29 cellular contexts compared by ENCODE assay signal in the genomic region with DNA sequence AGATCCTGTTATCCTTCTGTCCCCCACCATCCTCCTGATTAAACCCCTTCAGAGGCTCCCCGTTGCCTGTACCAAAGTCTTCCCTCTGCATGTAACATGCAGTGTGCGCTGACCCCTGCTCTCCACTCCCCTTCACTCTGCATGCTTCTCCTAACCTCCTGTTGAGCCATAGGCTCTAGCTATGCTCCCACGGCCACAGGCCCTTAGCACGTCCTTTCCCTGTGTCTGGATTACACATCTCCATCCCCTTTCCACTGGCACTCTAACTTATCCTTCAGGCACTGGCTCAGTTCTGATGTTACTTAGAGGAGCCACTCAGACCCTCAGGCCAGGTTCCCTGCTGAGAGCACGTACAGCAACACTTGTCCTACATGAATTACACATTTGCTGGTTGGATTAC. TPM values are rescaled to one million over a fixed set of nuclear protein-coding genes. Genes with fewer than 3 reads are reported as not detected.
"Had no signal": no experiment of that assay in that cellular context is flagged by ENCODE, and none has a peak within 500 bp of the region (broad histone marks: within the 10 kb centered on the region; RNA-seq: fewer than 3 reads in every experiment).

No MANE protein-coding gene starts in this region.

- H3K36me3 Mint-ChIP-seq: activated CD4-positive, alpha-beta memory T cell treated with anti-CD3 and anti-CD28 coated beads for 36 hours had no signal

- H3K27ac ChIP-seq: breast epithelium, RWPE1, SJSA1 had no signal

- H3K27ac Mint-ChIP-seq: activated CD4-positive, alpha-beta memory T cell treated with anti-CD3 and anti-CD28 coated beads for 36 hours; activated CD4-positive, alpha-beta T cell treated with anti-CD3 and anti-CD28 coated beads, Interleukin-2, amount 10 ng/mL, durations not matched to agents 7 days and 5 days; activated T-cell treated with anti-CD3 and anti-CD28 coated beads, Interleukin-2, amount 50 U/mL, for 72 hours; activated T-helper 2 cell treated with anti-CD3 and anti-CD28 coated beads, Interferon-gamma antibody, Interleukin-2, Interleukin-4, amounts not matched to agents 10 μg/mL and 5 μg/mL and 100 μg/mL, durations not matched to agents 14 hours and 24 hours and 36 hours had no signal

- H3K9me3 Mint-ChIP-seq: activated CD4-positive, alpha-beta memory T cell treated with anti-CD3 and anti-CD28 coated beads for 36 hours; activated CD4-positive, alpha-beta T cell treated with anti-CD3 and anti-CD28 coated beads, Interleukin-2, amount 10 ng/mL, durations not matched to agents 7 days and 5 days; activated T-cell treated with anti-CD3 and anti-CD28 coated beads, Interleukin-2, amount 50 U/mL, for 72 hours; activated T-helper 2 cell treated with anti-CD3 and anti-CD28 coated beads, Interferon-gamma antibody, Interleukin-2, Interleukin-4, amounts not matched to agents 10 μg/mL and 5 μg/mL and 100 μg/mL, durations not matched to agents 14 hours and 24 hours and 36 hours had no signal

- ATAC-seq: activated T-cell treated with anti-CD3 and anti-CD28 coated beads, Interleukin-2, amount 50 U/mL, for 72 hours; Panc1; SK-N-SH treated with all-trans-retinoic acid at 6 μM for 48 hours had no signal

- H3K4me3 ChIP-seq: breast epithelium, SJSA1 had no signal

- H3K36me3 ChIP-seq: breast epithelium, SJSA1 had no signal

- H3K27me3 Mint-ChIP-seq: activated CD4-positive, alpha-beta memory T cell treated with anti-CD3 and anti-CD28 coated beads for 36 hours had no signal

- H3K4me3 Mint-ChIP-seq: activated CD4-positive, alpha-beta memory T cell treated with anti-CD3 and anti-CD28 coated beads for 36 hours; activated CD4-positive, alpha-beta T cell treated with anti-CD3 and anti-CD28 coated beads, Interleukin-2, amount 10 ng/mL, durations not matched to agents 7 days and 5 days; activated T-cell treated with anti-CD3 and anti-CD28 coated beads, Interleukin-2, amount 50 U/mL, for 72 hours had no signal

- H3K9me3 ChIP-seq: breast epithelium, SJSA1 had no signal

- H3K27me3 ChIP-seq: breast epithelium, SJSA1 had no signal

- H3K4me1 ChIP-seq: breast epithelium had no signal

- DNase-seq: activated CD4-positive, alpha-beta memory T cell treated with anti-CD3 and anti-CD28 coated beads for 36 hours; activated CD4-positive, alpha-beta T cell treated with anti-CD3 and anti-CD28 coated beads, Interleukin-2, amount 10 ng/mL, durations not matched to agents 7 days and 5 days; activated CD4-positive, CD25-positive, alpha-beta regulatory T cell; activated gamma-delta T cell treated with Interleukin-2 at 50 U/mL for 16 hours; activated naive CD4-positive, alpha-beta T cell treated with anti-CD3 and anti-CD28 coated beads, Interleukin-2, amount 50 U/mL, for 16 hours; activated T-cell treated with anti-CD3 and anti-CD28 coated beads, Interleukin-2, amount 50 U/mL, for 72 hours; aorta; caudate nucleus; Karpas-422; MM.1S; NCI-H1105; NCI-H1436; NCI-H1694 treated with DMSO at 0.1 percent for 48 hours; NCI-H2029 treated with DMSO at 0.1 percent for 48 hours; NCI-H345; NCI-H510A; NCI-H526 treated with DMSO at 0.1 percent for 48 hours; NCI-H82; OCI-M1; SHP77; T-helper 2 cell; T1000 had no signal

RNA-seq across cellular contexts. Expression of gene EDAR, which starts 29.4 kb away (rescaled TPM):
- total RNA-seq: aorta, cerebellum, SJSA1 had no signal
- polyA plus RNA-seq: aorta had no signal
